Comparison of ENCODE assay signal across 1 cellular context in genomic region chr19:11261902-11262839, GRCh38.
TF ChIP-seq lines count a peak whose summit lies in the region.

Gene DOCK6, minus strand, starts transcription at chr19:11262524. Its CDS starts 84 bp downstream, at chr19:11262440.

TF ChIP-seq in HEK293, 187 proteins besides CTCF, POLR2A, EP300 and RAD21 (continued from another document):
- TF ChIP-seq ZNF610 (tag by site-specific recombination; IDR thresholded peaks at IDR 0.05; ENCODE audit: borderline replicate concordance) (peak; percentile 29; the same call in 1 of the 2 replicates), ZNF600 (tag by site-specific recombination; IDR thresholded peaks at IDR 0.05) (peak; percentile 49; the same call in 1 of the 2 replicates), YY2 (tag by site-specific recombination; IDR thresholded peaks at IDR 0.05) (0 out of 2 replicates have a peak, but pooled peaks have one; percentile 16), ZNF404 (tag by site-specific recombination; IDR thresholded peaks at IDR 0.05) (no peak), SP3 (tag by site-specific recombination; IDR thresholded peaks at IDR 0.05) (peak; percentile 66), ZNF184 (tag by site-specific recombination; IDR thresholded peaks at IDR 0.05) (no peak), KLF8 (tag by site-specific recombination; IDR thresholded peaks at IDR 0.05) (peak; percentile 52; the same call in 1 of the 2 replicates), ZNF561 (tag by site-specific recombination; IDR thresholded peaks at IDR 0.05; ENCODE audit: borderline replicate concordance) (0 out of 2 replicates have a peak, but pooled peaks have one; percentile 59), ZIC2 (tag by site-specific recombination; IDR thresholded peaks at IDR 0.05) (peak; percentile 31; the same call in 1 of the 2 replicates), KLF17 (tag by site-specific recombination; IDR thresholded peaks at IDR 0.05) (0 out of 2 replicates have a peak, but pooled peaks have one; percentile 34), MZF1 (tag by site-specific recombination; IDR thresholded peaks at IDR 0.05; ENCODE audit: borderline replicate concordance) (0 out of 2 replicates have a peak, but pooled peaks have one; percentile 47), KLF10 (tag by site-specific recombination; IDR thresholded peaks at IDR 0.05) (peak; percentile 77), ZNF623 (tag by site-specific recombination; IDR thresholded peaks at IDR 0.05) (peak; percentile 21; the same call in 1 of the 2 replicates), ZBTB7A (tag by site-specific recombination; IDR thresholded peaks at IDR 0.05; ENCODE audit: low read depth) (peak; percentile 71; the same call in 1 of the 2 replicates), YY1 (tag by site-specific recombination; IDR thresholded peaks at IDR 0.05) (peak; percentile 56; the same call in 1 of the 2 replicates), GLIS2 (tag by site-specific recombination; IDR thresholded peaks at IDR 0.05) (peak; percentile 52), ZXDB (tag by site-specific recombination; IDR thresholded peaks at IDR 0.05) (peak; percentile 37; the same call in 1 of the 2 replicates), SP2 (tag by site-specific recombination; IDR thresholded peaks at IDR 0.05) (0 out of 2 replicates have a peak, but pooled peaks have one; percentile 14), ZNF335 (tag by site-specific recombination; conservative IDR thresholded peaks at IDR 0.05) (peak; percentile 61), ZFHX2 (tag by site-specific recombination; conservative IDR thresholded peaks at IDR 0.05) (peak; percentile 76), ZNF548 (tag by site-specific recombination; IDR thresholded peaks at IDR 0.05) (no peak), EGR2 (tag by site-specific recombination; IDR thresholded peaks at IDR 0.05; ENCODE audit: low read depth) (peak; percentile 53), ZNF626 (tag by site-specific recombination; IDR thresholded peaks at IDR 0.05) (no peak), PATZ1 (tag by site-specific recombination; IDR thresholded peaks at IDR 0.05) (peak; percentile 74), ZBTB49 (tag by site-specific recombination; IDR thresholded peaks at IDR 0.05; ENCODE audit: low read depth) (no peak), ZNF76 (tag by site-specific recombination; IDR thresholded peaks at IDR 0.05; ENCODE audit: borderline replicate concordance, low read depth) (peak; percentile 22; the same call in 1 of the 2 replicates), ZNF138 (tag by site-specific recombination; IDR thresholded peaks at IDR 0.05; ENCODE audit: borderline replicate concordance) (no peak), ZNF2 (tag by site-specific recombination; IDR thresholded peaks at IDR 0.05) (no peak), ZBTB8A (tag by site-specific recombination; IDR thresholded peaks at IDR 0.05) (peak; percentile 50), ZBTB20 (tag by site-specific recombination; IDR thresholded peaks at IDR 0.05) (peak; percentile 24; the same call in 1 of the 2 replicates), ZNF580 (tag by site-specific recombination; IDR thresholded peaks at IDR 0.05) (peak; percentile 39; the same call in 1 of the 2 replicates), BCL11B (tag by site-specific recombination; IDR thresholded peaks at IDR 0.05; ENCODE audit: low read depth) (0 out of 2 replicates have a peak, but pooled peaks have one; percentile 4), KLF9 (tag by site-specific recombination; IDR thresholded peaks at IDR 0.05; ENCODE audit: low read depth) (peak; percentile 78), ZNF248 (tag by site-specific recombination; IDR thresholded peaks at IDR 0.05) (no peak), ZBTB10 (tag by site-specific recombination; IDR thresholded peaks at IDR 0.05) (peak; percentile 68; the same call in 1 of the 2 replicates), SCRT2 (tag by site-specific recombination; IDR thresholded peaks at IDR 0.05) (peak; percentile 78)
- TF ChIP-seq, protein P1, sequence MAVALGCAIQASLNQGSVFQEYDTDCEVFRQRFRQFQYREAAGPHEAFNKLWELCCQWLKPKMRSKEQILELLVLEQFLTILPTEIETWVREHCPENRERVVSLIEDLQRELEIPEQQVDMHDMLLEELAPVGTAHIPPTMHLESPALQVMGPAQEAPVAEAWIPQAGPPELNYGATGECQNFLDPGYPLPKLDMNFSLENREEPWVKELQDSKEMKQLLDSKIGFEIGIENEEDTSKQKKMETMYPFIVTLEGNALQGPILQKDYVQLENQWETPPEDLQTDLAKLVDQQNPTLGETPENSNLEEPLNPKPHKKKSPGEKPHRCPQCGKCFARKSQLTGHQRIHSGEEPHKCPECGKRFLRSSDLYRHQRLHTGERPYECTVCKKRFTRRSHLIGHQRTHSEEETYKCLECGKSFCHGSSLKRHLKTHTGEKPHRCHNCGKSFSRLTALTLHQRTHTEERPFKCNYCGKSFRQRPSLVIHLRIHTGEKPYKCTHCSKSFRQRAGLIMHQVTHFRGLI (tag by site-specific recombination; IDR thresholded peaks at IDR 0.05) = no peak
- TF ChIP-seq, protein P2, sequence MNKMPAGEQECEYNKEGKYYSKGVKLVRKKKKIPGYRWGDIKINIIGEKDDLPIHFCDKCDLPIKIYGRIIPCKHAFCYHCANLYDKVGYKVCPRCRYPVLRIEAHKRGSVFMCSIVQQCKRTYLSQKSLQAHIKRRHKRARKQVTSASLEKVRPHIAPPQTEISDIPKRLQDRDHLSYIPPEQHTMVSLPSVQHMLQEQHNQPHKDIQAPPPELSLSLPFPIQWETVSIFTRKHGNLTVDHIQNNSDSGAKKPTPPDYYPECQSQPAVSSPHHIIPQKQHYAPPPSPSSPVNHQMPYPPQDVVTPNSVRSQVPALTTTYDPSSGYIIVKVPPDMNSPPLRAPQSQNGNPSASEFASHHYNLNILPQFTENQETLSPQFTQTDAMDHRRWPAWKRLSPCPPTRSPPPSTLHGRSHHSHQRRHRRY (tag by site-specific recombination; IDR thresholded peaks at IDR 0.05) = no peak
- TF ChIP-seq, protein P3, sequence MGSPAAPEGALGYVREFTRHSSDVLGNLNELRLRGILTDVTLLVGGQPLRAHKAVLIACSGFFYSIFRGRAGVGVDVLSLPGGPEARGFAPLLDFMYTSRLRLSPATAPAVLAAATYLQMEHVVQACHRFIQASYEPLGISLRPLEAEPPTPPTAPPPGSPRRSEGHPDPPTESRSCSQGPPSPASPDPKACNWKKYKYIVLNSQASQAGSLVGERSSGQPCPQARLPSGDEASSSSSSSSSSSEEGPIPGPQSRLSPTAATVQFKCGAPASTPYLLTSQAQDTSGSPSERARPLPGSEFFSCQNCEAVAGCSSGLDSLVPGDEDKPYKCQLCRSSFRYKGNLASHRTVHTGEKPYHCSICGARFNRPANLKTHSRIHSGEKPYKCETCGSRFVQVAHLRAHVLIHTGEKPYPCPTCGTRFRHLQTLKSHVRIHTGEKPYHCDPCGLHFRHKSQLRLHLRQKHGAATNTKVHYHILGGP (tag by site-specific recombination; IDR thresholded peaks at IDR 0.05) = no peak
- TF ChIP-seq, protein P4, sequence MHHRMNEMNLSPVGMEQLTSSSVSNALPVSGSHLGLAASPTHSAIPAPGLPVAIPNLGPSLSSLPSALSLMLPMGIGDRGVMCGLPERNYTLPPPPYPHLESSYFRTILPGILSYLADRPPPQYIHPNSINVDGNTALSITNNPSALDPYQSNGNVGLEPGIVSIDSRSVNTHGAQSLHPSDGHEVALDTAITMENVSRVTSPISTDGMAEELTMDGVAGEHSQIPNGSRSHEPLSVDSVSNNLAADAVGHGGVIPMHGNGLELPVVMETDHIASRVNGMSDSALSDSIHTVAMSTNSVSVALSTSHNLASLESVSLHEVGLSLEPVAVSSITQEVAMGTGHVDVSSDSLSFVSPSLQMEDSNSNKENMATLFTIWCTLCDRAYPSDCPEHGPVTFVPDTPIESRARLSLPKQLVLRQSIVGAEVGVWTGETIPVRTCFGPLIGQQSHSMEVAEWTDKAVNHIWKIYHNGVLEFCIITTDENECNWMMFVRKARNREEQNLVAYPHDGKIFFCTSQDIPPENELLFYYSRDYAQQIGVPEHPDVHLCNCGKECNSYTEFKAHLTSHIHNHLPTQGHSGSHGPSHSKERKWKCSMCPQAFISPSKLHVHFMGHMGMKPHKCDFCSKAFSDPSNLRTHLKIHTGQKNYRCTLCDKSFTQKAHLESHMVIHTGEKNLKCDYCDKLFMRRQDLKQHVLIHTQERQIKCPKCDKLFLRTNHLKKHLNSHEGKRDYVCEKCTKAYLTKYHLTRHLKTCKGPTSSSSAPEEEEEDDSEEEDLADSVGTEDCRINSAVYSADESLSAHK (tag by site-specific recombination; IDR thresholded peaks at IDR 0.05) = peak; percentile 57; the same call in 1 of the 2 replicates
- TF ChIP-seq, protein P5, sequence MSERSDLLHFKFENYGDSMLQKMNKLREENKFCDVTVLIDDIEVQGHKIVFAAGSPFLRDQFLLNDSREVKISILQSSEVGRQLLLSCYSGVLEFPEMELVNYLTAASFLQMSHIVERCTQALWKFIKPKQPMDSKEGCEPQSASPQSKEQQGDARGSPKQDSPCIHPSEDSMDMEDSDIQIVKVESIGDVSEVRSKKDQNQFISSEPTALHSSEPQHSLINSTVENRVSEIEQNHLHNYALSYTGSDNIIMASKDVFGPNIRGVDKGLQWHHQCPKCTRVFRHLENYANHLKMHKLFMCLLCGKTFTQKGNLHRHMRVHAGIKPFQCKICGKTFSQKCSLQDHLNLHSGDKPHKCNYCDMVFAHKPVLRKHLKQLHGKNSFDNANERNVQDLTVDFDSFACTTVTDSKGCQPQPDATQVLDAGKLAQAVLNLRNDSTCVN (tag by site-specific recombination; optimal IDR thresholded peaks at IDR 0.05) = peak; percentile 45
TF ChIP-seq in HEK293: peak in this region for 33.
